In the genomic region with DNA sequence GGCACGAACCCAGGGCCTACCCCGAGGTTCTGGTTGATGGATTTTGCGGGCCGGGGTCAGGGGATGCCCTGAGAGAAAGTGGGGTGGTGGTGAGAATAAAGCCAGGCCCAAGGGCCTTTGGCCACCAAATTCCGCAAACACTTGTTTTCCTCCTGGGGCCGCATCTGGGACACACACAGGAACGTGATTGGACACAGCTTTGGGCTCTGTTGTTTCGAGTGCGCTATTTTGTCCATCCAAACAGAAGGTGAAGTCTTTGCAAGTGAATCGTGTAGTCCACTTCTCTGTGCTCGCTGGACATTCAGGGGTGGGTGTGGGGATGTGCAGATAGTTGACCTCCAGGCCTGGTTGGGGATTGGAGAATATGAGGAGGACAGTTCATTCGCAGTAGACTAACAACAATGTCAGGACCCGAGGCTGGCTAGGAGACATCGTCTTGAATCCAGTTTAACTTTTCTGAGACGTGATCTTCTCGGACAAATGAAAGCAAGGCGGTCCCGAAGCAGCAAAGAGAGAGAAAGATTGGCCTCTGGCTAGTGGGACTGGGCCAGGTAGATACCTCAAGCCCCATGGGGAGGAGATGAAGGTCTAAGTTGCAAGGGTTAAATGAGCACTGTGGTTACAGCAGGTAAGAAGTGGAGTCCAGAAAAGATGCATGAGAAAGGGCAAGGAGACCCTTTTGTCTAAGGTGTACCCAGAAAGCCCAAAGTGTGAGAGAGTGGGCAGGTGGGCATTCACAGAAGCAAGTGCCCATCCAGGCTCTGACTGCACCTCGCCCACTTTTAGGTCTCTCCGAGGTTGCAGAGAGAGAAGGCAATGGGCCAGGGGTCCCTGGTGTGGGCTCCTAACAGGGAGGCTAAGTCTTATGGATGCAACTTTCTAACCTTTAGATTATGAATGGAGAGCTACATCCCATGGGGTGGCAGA, we compare ENCODE assay signal across 12 cellular contexts. TPM values are rescaled to one million over a fixed set of nuclear protein-coding genes. Genes with fewer than 3 reads are reported as not detected.
DNase-seq lines count a peak whose midpoint lies in the region; ATAC-seq, FAIRE-seq and TF ChIP-seq lines count a peak whose summit lies in the region.
"Had no signal": no experiment of that assay in that cellular context is flagged by ENCODE, and none has a peak within 500 bp of the region (broad histone marks: within the 10 kb centered on the region; RNA-seq: fewer than 3 reads in every experiment).

No MANE protein-coding gene starts in this region.

- in situ Hi-C loops in HepG2 (cut with HindIII; ENCODE audit: extremely low pct_ligation_motif_present, low pct_unique_long_range_greater_than_20kb): no loop called here
- in situ Hi-C loops in mammary epithelial cell (cut with MboI; ENCODE audit: low sequenced_read_pairs in 2 of 2): no loop called here

- peaks cover 19 to 85% (median 33%) of the 10 kb centered on the region in 5 donors for H3K27me3 Mint-ChIP-seq in naive thymus-derived CD4-positive, alpha-beta T cell

- no peak for FAIRE-seq in HepG2 (lab: Jason Lieb, UNC)
- FAIRE-seq: pancreas had no signal

- peak overlapping the region; percentile 42 for H3K4me2 ChIP-seq in HepG2 (ENCODE audit: low read depth, low read length)
- peak overlapping the region; percentile 96 for H3K4me2 ChIP-seq in mammary epithelial cell (ENCODE audit: insufficient read depth, low read depth, low read length)

- BruUV-seq in HepG2 (replicated peaks; lab: Mats Ljungman, UMichigan) (no TSS peak), mammary epithelial cell (replicated peaks; lab: Mats Ljungman, UMichigan) (no TSS peak)

- WGBS in HepG2 (ENCODE audit: low lambda C conversion rate): 31% methylated on average over 20 of the region's 20 CpGs
- 45% methylated on average over 18 of the region's 20 CpGs for WGBS in right lobe of liver (ENCODE audit: insufficient coverage, low coverage, low lambda C conversion rate, missing lambda C conversion rate)
- WGBS in mammary epithelial cell (ENCODE audit: low coverage, missing lambda C conversion rate): 90% methylated on average over 17 of the region's 20 CpGs
- 49 to 53% methylated on average over 20 of the region's 20 CpGs for WGBS in aorta, 2 donors

- H2AFZ ChIP-seq in HepG2 (ENCODE audit: low read length) (no peak overlapping the region), mammary epithelial cell (ENCODE audit: low read depth, low read length) (peak overlapping the region; percentile 67)

- intact Hi-C loops in HepG2 (cut with micrococcal nuclease; ENCODE audit: unreplicated experiment) (no loop called here), right lobe of liver (cut with DNase I) (loop anchor here in 1 of 2 donors (10.0 kb wide), 1 partner anchor 48 kb away; a partner anchor contains a TSS), mammary epithelial cell (cut with micrococcal nuclease) (no loop called here), aorta (cut with DNase I) (loop anchor here in 1 of 2 donors (5.0 kb wide), 1 partner anchor 54 kb away; no protein-coding TSS in a partner anchor)
- intact Hi-C loops in naive thymus-derived CD4-positive, alpha-beta T cell (cut with micrococcal nuclease): loop anchor here (2.0 to 5.0 kb wide), 3 partner anchors 18 to 51 kb away; a partner anchor contains a TSS

- POLR2A ChIA-PET in HepG2 (lab: Yijun Ruan, JAX): no interaction called here
- POLR2A ChIA-PET in naive thymus-derived CD4-positive, alpha-beta T cell (lab: Charles Lee): interaction anchor here (1.0 kb wide), 2 partner anchors 12 to 17 kb away, joined by 3 read pairs; no protein-coding TSS in a partner anchor

- H3K27ac ChIP-seq in HepG2 (ENCODE audit: extremely low read length, insufficient read depth, low read length) (no peak overlapping the region), right lobe of liver (no peak overlapping the region), mammary epithelial cell (ENCODE audit: insufficient read depth, low read depth, low read length) (no peak overlapping the region), aorta (ENCODE audit: low read depth in 1 of 2, low read length in 2 of 2) (no peak overlapping the region), foreskin keratinocyte (no peak overlapping the region)
- H3K27ac ChIP-seq in naive thymus-derived CD4-positive, alpha-beta T cell (ENCODE audit: low read depth, low read length): no peak overlapping the region
- H3K27ac ChIP-seq: pancreas had no signal

- no peak for ATAC-seq in HepG2
- no peak for ATAC-seq in right lobe of liver
- ATAC-seq in naive thymus-derived CD4-positive, alpha-beta T cell: no peak
- no peak for ATAC-seq in aorta (ENCODE audit: low FRiP score)
- ATAC-seq in foreskin keratinocyte: no peak
- no peak for ATAC-seq in GM21390 (IDR thresholded peaks at IDR 0.05; ENCODE audit: unreplicated experiment)

- no peak for TF ChIP-seq EP300 in HepG2 (IDR thresholded peaks at IDR 0.05; ENCODE audit: low read depth in 2 of 2, low read length in 2 of 2)
- no peak for TF ChIP-seq EP300 in HepG2 (CRISPR knock-in tag; IDR thresholded peaks at IDR 0.05; ENCODE audit: borderline replicate concordance)

- dilution Hi-C loops in mammary epithelial cell (cut with HindIII; ENCODE audit: low sequenced_read_pairs): no loop called here

- H3K9me3 Mint-ChIP-seq in naive thymus-derived CD4-positive, alpha-beta T cell: peaks cover 0 to 4% (median 0%) of the 10 kb centered on the region in 11 donors

- H4K20me1 ChIP-seq in HepG2 (ENCODE audit: insufficient read depth, low read length): no peaks in the 10 kb centered on the region
- H4K20me1 ChIP-seq in mammary epithelial cell (ENCODE audit: insufficient read depth, low read length): no peaks in the 10 kb centered on the region

- H3K36me3 ChIP-seq in HepG2 (replicated peaks in 1 of 2; ENCODE audit: control insufficient read depth in 1 of 2, insufficient read depth in 2 of 2, low read length in 2 of 2) (no peaks in the 10 kb centered on the region), right lobe of liver (no peaks in the 10 kb centered on the region), mammary epithelial cell (ENCODE audit: insufficient read depth, low read length) (no peaks in the 10 kb centered on the region), aorta (ENCODE audit: control insufficient read depth in 1 of 2, insufficient read depth in 2 of 2, low read length in 1 of 2) (no peaks in the 10 kb centered on the region)
- H3K36me3 ChIP-seq in naive thymus-derived CD4-positive, alpha-beta T cell (ENCODE audit: control insufficient read depth in 2 of 3, insufficient read depth in 3 of 3, low read length in 3 of 3): no peaks in the 10 kb centered on the region
- H3K36me3 ChIP-seq: pancreas had no signal

- no peak for DNase-seq in HepG2 (ENCODE audit: low spot score)
- no peak for DNase-seq in right lobe of liver
- DNase-seq in mammary epithelial cell: no peak
- DNase-seq in naive thymus-derived CD4-positive, alpha-beta T cell: no peak
- DNase-seq in aorta: peak in 1 of 2 donors; percentile 63
- DNase-seq in foreskin keratinocyte: no peak
- no peak for DNase-seq in NCI-H2227 (lab: John Stamatoyannopoulos, UW; ENCODE audit: unreplicated experiment)
- DNase-seq: NCI-H1092 had no signal

- H3K9ac ChIP-seq in HepG2 (ENCODE audit: insufficient read depth, low read depth, low read length): no peak overlapping the region
- no peak overlapping the region for H3K9ac ChIP-seq in mammary epithelial cell (ENCODE audit: insufficient read depth, low read length)

- no peaks in the 10 kb centered on the region for H3K9me3 ChIP-seq in HepG2 (ENCODE audit: low read length)
- no peaks in the 10 kb centered on the region for H3K9me3 ChIP-seq in right lobe of liver
- no peaks in the 10 kb centered on the region for H3K9me3 ChIP-seq in mammary epithelial cell (replicated peaks; ENCODE audit: insufficient read depth, low read length)
- no peaks in the 10 kb centered on the region for H3K9me3 ChIP-seq in naive thymus-derived CD4-positive, alpha-beta T cell (ENCODE audit: control insufficient read depth in 2 of 3, low read length in 3 of 3)
- no peaks in the 10 kb centered on the region for H3K9me3 ChIP-seq in aorta (ENCODE audit: control insufficient read depth, low read length)
- H3K9me3 ChIP-seq: pancreas had no signal

- H3K4me3 Mint-ChIP-seq in naive thymus-derived CD4-positive, alpha-beta T cell: peak overlapping the region; percentile 43 to 80 (median 68)

- H3K4me3 ChIP-seq in HepG2 (replicated peaks in 1 of 3; ENCODE audit: insufficient read depth in 1 of 3, low read depth in 2 of 3, low read length in 3 of 3) (no peak overlapping the region; a peak in 1 of 6 replicates), right lobe of liver (peak overlapping the region in 1 of 3 donors; percentile 46), mammary epithelial cell (replicated peaks in 1 of 3; ENCODE audit: insufficient read depth in 1 of 3, low read depth in 2 of 3, low read length in 3 of 3) (peak overlapping the region in 1 of 3 experiments; percentile 53), aorta (ENCODE audit: low read length in 2 of 2) (peak overlapping the region; percentile 62 to 66)
- no peak overlapping the region for H3K4me3 ChIP-seq in naive thymus-derived CD4-positive, alpha-beta T cell (ENCODE audit: low read length)

- H3K27ac Mint-ChIP-seq in naive thymus-derived CD4-positive, alpha-beta T cell: peak overlapping the region in 3 of 9 donors; percentile 22 to 68 (median 34)

- H3K4me1 Mint-ChIP-seq in naive thymus-derived CD4-positive, alpha-beta T cell: peaks cover 3 to 17% (median 9%) of the 10 kb centered on the region in 7 donors

- H3K4me1 ChIP-seq in HepG2 (ENCODE audit: insufficient read depth, low read length) (no peaks in the 10 kb centered on the region), right lobe of liver (peaks cover 0 to 5% (median 0%) of the 10 kb centered on the region in 4 donors), mammary epithelial cell (ENCODE audit: insufficient read depth, low read length) (peaks cover 11% of the 10 kb centered on the region), aorta (ENCODE audit: control insufficient read depth in 1 of 2, insufficient read depth in 2 of 2, low read length in 2 of 2) (no peaks in the 10 kb centered on the region), foreskin keratinocyte (no peaks in the 10 kb centered on the region)
- H3K4me1 ChIP-seq in naive thymus-derived CD4-positive, alpha-beta T cell (ENCODE audit: control insufficient read depth in 2 of 2, insufficient read depth in 2 of 2, low read length in 2 of 2): peaks cover 6% of the 10 kb centered on the region in 2 donors
- H3K4me1 ChIP-seq: pancreas had no signal

- TF ChIP-seq POLR2A in HepG2 (IDR thresholded peaks at IDR 0.05; ENCODE audit: insufficient read depth in 1 of 2, low read depth in 2 of 2, low read length in 2 of 2) (no peak), right lobe of liver (IDR thresholded peaks at IDR 0.05) (no peak)

- CTCF ChIA-PET in HepG2 (lab: Yijun Ruan, JAX; ENCODE audit: low intra/inter-chr PET ratio, low total read pairs): no interaction called here
- CTCF ChIA-PET in mammary epithelial cell (lab: Charles Lee; ENCODE audit: low non-redundant PET): no interaction called here
- CTCF ChIA-PET in naive thymus-derived CD4-positive, alpha-beta T cell (lab: Charles Lee): no interaction called here

- TF ChIP-seq CTCF in HepG2 (CRISPR knock-in tag; IDR thresholded peaks at IDR 0.05) (no peak), right lobe of liver (IDR thresholded peaks at IDR 0.05) (no peak), mammary epithelial cell (conservative IDR thresholded peaks at IDR 0.05 in 1 of 2, IDR thresholded peaks at IDR 0.05 in 1 of 2; ENCODE audit: extremely low read depth in 1 of 2, insufficient read depth in 1 of 2, low read depth in 1 of 2, low read length in 2 of 2) (no peak), foreskin keratinocyte (conservative IDR thresholded peaks at IDR 0.05) (no peak)

- no peak for TF ChIP-seq RAD21 in HepG2 (CRISPR knock-in tag; IDR thresholded peaks at IDR 0.05)

- H3K27me3 ChIP-seq in HepG2 (ENCODE audit: control insufficient read depth in 1 of 2, insufficient read depth in 2 of 2, low read length in 2 of 2) (peaks cover 7 to 74% of the 10 kb centered on the region in 2 experiments), right lobe of liver (no peaks in the 10 kb centered on the region), mammary epithelial cell (ENCODE audit: insufficient read depth, low read length) (peaks cover 17% of the 10 kb centered on the region), aorta (ENCODE audit: control insufficient read depth in 1 of 2, insufficient read depth in 2 of 2, low read length in 1 of 2) (no peaks in the 10 kb centered on the region), foreskin keratinocyte (peaks cover 83% of the 10 kb centered on the region)
- H3K27me3 ChIP-seq in naive thymus-derived CD4-positive, alpha-beta T cell (ENCODE audit: control insufficient read depth in 2 of 2, insufficient read depth in 2 of 2, low read length in 2 of 2): peaks cover 5 to 6% of the 10 kb centered on the region in 2 donors

- H3K79me2 ChIP-seq in HepG2 (ENCODE audit: insufficient read depth, low read length): no peaks in the 10 kb centered on the region
- no peaks in the 10 kb centered on the region for H3K79me2 ChIP-seq in mammary epithelial cell (ENCODE audit: insufficient read depth, low read length)

- H3K36me3 Mint-ChIP-seq in naive thymus-derived CD4-positive, alpha-beta T cell: peaks cover 0 to 4% (median 0%) of the 10 kb centered on the region in 5 donors

RNA-seq across cellular contexts. Expression of a gene that starts 0.8 kb away (rescaled TPM):
- 0.07 TPM in 1 of 2 replicates, not detected in the other for total RNA-seq in HepG2 (2016; rRNA removed; fragmentation: Illumina TruSeq; extraction: Trizol)
- not detected in 2 replicates for total RNA-seq in HepG2 (2016; cell fraction: cytosol; rRNA removed; fragmentation: Illumina TruSeq; extraction: Trizol; ENCODE audit: low read depth)
- total RNA-seq in HepG2 (2016; cell fraction: insoluble cytoplasmic fraction; rRNA removed; fragmentation: Illumina TruSeq; extraction: Trizol): 0.15 TPM in 1 of 2 replicates, not detected in the other
- total RNA-seq in HepG2 (2016; cell fraction: membrane; rRNA removed; fragmentation: Illumina TruSeq; extraction: Trizol): not detected in 2 replicates
- total RNA-seq in HepG2 (2016; cell fraction: nucleus; rRNA removed; fragmentation: Illumina TruSeq; extraction: Trizol): not detected in 2 replicates
- polyA plus RNA-seq in HepG2 (2011; rRNA removed): not detected in 2 replicates
- not detected in 2 replicates for polyA plus RNA-seq in HepG2 (2011; cell fraction: cytosol; rRNA removed)
- not detected in 2 replicates for polyA plus RNA-seq in HepG2 (2011; cell fraction: nucleus; rRNA removed)
- polyA plus RNA-seq in HepG2 (2012): not detected in 2 replicates
- polyA plus RNA-seq in HepG2 (2016; cell fraction: cytosol; fragmentation: Illumina TruSeq; extraction: Trizol; ENCODE audit: low read depth): not detected in 2 replicates
- not detected in 2 replicates for polyA plus RNA-seq in HepG2 (2016; cell fraction: insoluble cytoplasmic fraction; fragmentation: Illumina TruSeq; extraction: Trizol; ENCODE audit: low read depth)
- polyA plus RNA-seq in HepG2 (2016; cell fraction: membrane; fragmentation: Illumina TruSeq; extraction: Trizol; ENCODE audit: low read depth): not detected in 2 replicates
- polyA plus RNA-seq in HepG2 (2016; cell fraction: nucleus; fragmentation: Illumina TruSeq; extraction: Trizol; ENCODE audit: insufficient read depth, low read depth): not detected in 2 replicates
- polyA minus RNA-seq in HepG2 (2011; rRNA and poly(A)+ RNA removed; ENCODE audit: low replicate concordance): 0.54 TPM in 1 of 2 replicates, not detected in the other
- polyA minus RNA-seq in HepG2 (2011; cell fraction: cytosol; rRNA and poly(A)+ RNA removed): not detected in 2 replicates
- polyA minus RNA-seq in HepG2 (2011; cell fraction: nucleus; rRNA and poly(A)+ RNA removed): not detected in 2 replicates
- under 1 TPM; 0.05 to 0.51 (median 0.14) TPM for total RNA-seq in right lobe of liver
- total RNA-seq in mammary epithelial cell: 1 to 10 TPM in 1 of 2 donors, under 1 TPM in 1; 0.71 to 1.5 TPM
- polyA plus RNA-seq in mammary epithelial cell: 0.58 TPM
- polyA minus RNA-seq in mammary epithelial cell: not detected
- 1 to 10 TPM in 1 of 5 experiments, under 1 TPM in 2, not detected in 2; 0.19 to 1.4 (median 0.53) TPM for total RNA-seq in naive thymus-derived CD4-positive, alpha-beta T cell
- not detected for polyA plus RNA-seq in naive thymus-derived CD4-positive, alpha-beta T cell
- total RNA-seq in aorta: 1 to 10 TPM; 2.8 to 3.8 TPM
- 1 to 10 TPM in 1 of 2 donors, under 1 TPM in 1; 0.41 to 1.0 TPM for polyA plus RNA-seq in aorta
- 0.18 and 0.20 TPM in 2 replicates for total RNA-seq in foreskin keratinocyte
- polyA plus RNA-seq in foreskin keratinocyte: 0.07 and 0.11 TPM in 2 replicates

RNA-seq across cellular contexts. Expression of a gene that starts 17.9 kb away (rescaled TPM):
- total RNA-seq in HepG2 (2016; rRNA removed; fragmentation: Illumina TruSeq; extraction: Trizol) (13.1 and 13.7 TPM in 2 replicates), right lobe of liver (100 to 1,000 TPM in 1 of 6 experiments, 10 to 100 TPM in 5; 29.7 to 129 (median 43.6) TPM), mammary epithelial cell (100 to 1,000 TPM in 1 of 2 donors, 10 to 100 TPM in 1; 68.3 to 295 TPM), aorta (100 to 1,000 TPM; 307 to 499 TPM), foreskin keratinocyte (126 and 140 TPM in 2 replicates)
- 4.5 and 5.0 TPM in 2 replicates for total RNA-seq in HepG2 (2016; cell fraction: cytosol; rRNA removed; fragmentation: Illumina TruSeq; extraction: Trizol; ENCODE audit: low read depth)
- total RNA-seq in HepG2 (2016; cell fraction: insoluble cytoplasmic fraction; rRNA removed; fragmentation: Illumina TruSeq; extraction: Trizol): 13.1 and 14.8 TPM in 2 replicates
- 14.4 and 16.8 TPM in 2 replicates for total RNA-seq in HepG2 (2016; cell fraction: membrane; rRNA removed; fragmentation: Illumina TruSeq; extraction: Trizol)
- 17.7 and 17.8 TPM in 2 replicates for total RNA-seq in HepG2 (2016; cell fraction: nucleus; rRNA removed; fragmentation: Illumina TruSeq; extraction: Trizol)
- polyA plus RNA-seq in HepG2 (2011; rRNA removed) (9.9 and 10.5 TPM in 2 replicates), mammary epithelial cell (83.9 TPM), aorta (100 to 1,000 TPM; 131 to 305 TPM), foreskin keratinocyte (252 and 253 TPM in 2 replicates)
- polyA plus RNA-seq in HepG2 (2011; cell fraction: cytosol; rRNA removed): 5.3 and 6.8 TPM in 2 replicates
- 39.4 and 48.1 TPM in 2 replicates for polyA plus RNA-seq in HepG2 (2011; cell fraction: nucleus; rRNA removed)
- polyA plus RNA-seq in HepG2 (2012): 28.9 and 45.1 TPM in 2 replicates
- 21.1 and 21.6 TPM in 2 replicates for polyA plus RNA-seq in HepG2 (2016; cell fraction: cytosol; fragmentation: Illumina TruSeq; extraction: Trizol; ENCODE audit: low read depth)
- 42.5 and 68.7 TPM in 2 replicates for polyA plus RNA-seq in HepG2 (2016; cell fraction: insoluble cytoplasmic fraction; fragmentation: Illumina TruSeq; extraction: Trizol; ENCODE audit: low read depth)
- polyA plus RNA-seq in HepG2 (2016; cell fraction: membrane; fragmentation: Illumina TruSeq; extraction: Trizol; ENCODE audit: low read depth): 38.4 and 41.1 TPM in 2 replicates
- polyA plus RNA-seq in HepG2 (2016; cell fraction: nucleus; fragmentation: Illumina TruSeq; extraction: Trizol; ENCODE audit: insufficient read depth, low read depth): 65.4 and 70.0 TPM in 2 replicates
- 21.6 and 35.6 TPM in 2 replicates for polyA minus RNA-seq in HepG2 (2011; rRNA and poly(A)+ RNA removed; ENCODE audit: low replicate concordance)
- polyA minus RNA-seq in HepG2 (2011; cell fraction: cytosol; rRNA and poly(A)+ RNA removed): 17.9 and 21.7 TPM in 2 replicates
- polyA minus RNA-seq in HepG2 (2011; cell fraction: nucleus; rRNA and poly(A)+ RNA removed): 22.5 and 32.2 TPM in 2 replicates
- polyA minus RNA-seq in mammary epithelial cell: 277 TPM
- 100 to 1,000 TPM; 110 to 264 (median 124) TPM for total RNA-seq in naive thymus-derived CD4-positive, alpha-beta T cell
- 100 to 1,000 TPM in 1 of 2 donors, 10 to 100 TPM in 1; 54.2 to 101 TPM for polyA plus RNA-seq in naive thymus-derived CD4-positive, alpha-beta T cell

RNA-seq across cellular contexts. Expression of a gene that starts 45.4 kb away (rescaled TPM):
- total RNA-seq in HepG2 (2016; rRNA removed; fragmentation: Illumina TruSeq; extraction: Trizol) (7.7 and 17.1 TPM in 2 replicates), right lobe of liver (10 to 100 TPM; 12.6 to 41.3 (median 16.5) TPM), mammary epithelial cell (10 to 100 TPM; 15.2 to 27.3 TPM), aorta (under 1 TPM; 0.21 to 0.45 TPM), foreskin keratinocyte (35.0 and 38.9 TPM in 2 replicates)
- total RNA-seq in HepG2 (2016; cell fraction: cytosol; rRNA removed; fragmentation: Illumina TruSeq; extraction: Trizol; ENCODE audit: low read depth): 2.7 and 3.2 TPM in 2 replicates
- 7.0 and 14.9 TPM in 2 replicates for total RNA-seq in HepG2 (2016; cell fraction: insoluble cytoplasmic fraction; rRNA removed; fragmentation: Illumina TruSeq; extraction: Trizol)
- 5.7 and 6.3 TPM in 2 replicates for total RNA-seq in HepG2 (2016; cell fraction: membrane; rRNA removed; fragmentation: Illumina TruSeq; extraction: Trizol)
- total RNA-seq in HepG2 (2016; cell fraction: nucleus; rRNA removed; fragmentation: Illumina TruSeq; extraction: Trizol): 14.0 and 17.5 TPM in 2 replicates
- polyA plus RNA-seq in HepG2 (2011; rRNA removed) (4.6 and 8.1 TPM in 2 replicates), mammary epithelial cell (21.3 TPM), aorta (1 to 10 TPM in 1 of 2 donors, under 1 TPM in 1; 0.20 to 1.9 TPM), foreskin keratinocyte (20.1 and 22.3 TPM in 2 replicates)
- polyA plus RNA-seq in HepG2 (2011; cell fraction: cytosol; rRNA removed): 4.3 and 5.5 TPM in 2 replicates
- 9.8 and 14.1 TPM in 2 replicates for polyA plus RNA-seq in HepG2 (2011; cell fraction: nucleus; rRNA removed)
- 4.8 and 5.8 TPM in 2 replicates for polyA plus RNA-seq in HepG2 (2012)
- polyA plus RNA-seq in HepG2 (2016; cell fraction: cytosol; fragmentation: Illumina TruSeq; extraction: Trizol; ENCODE audit: low read depth): 1.9 and 2.5 TPM in 2 replicates
- polyA plus RNA-seq in HepG2 (2016; cell fraction: insoluble cytoplasmic fraction; fragmentation: Illumina TruSeq; extraction: Trizol; ENCODE audit: low read depth): 4.8 and 8.3 TPM in 2 replicates
- polyA plus RNA-seq in HepG2 (2016; cell fraction: membrane; fragmentation: Illumina TruSeq; extraction: Trizol; ENCODE audit: low read depth): 2.9 and 3.6 TPM in 2 replicates
- 17.9 and 25.7 TPM in 2 replicates for polyA plus RNA-seq in HepG2 (2016; cell fraction: nucleus; fragmentation: Illumina TruSeq; extraction: Trizol; ENCODE audit: insufficient read depth, low read depth)
- polyA minus RNA-seq in HepG2 (2011; rRNA and poly(A)+ RNA removed; ENCODE audit: low replicate concordance): 0.07 and 13.9 TPM in 2 replicates
- polyA minus RNA-seq in HepG2 (2011; cell fraction: cytosol; rRNA and poly(A)+ RNA removed): 4.2 and 4.4 TPM in 2 replicates
- 8.0 and 8.8 TPM in 2 replicates for polyA minus RNA-seq in HepG2 (2011; cell fraction: nucleus; rRNA and poly(A)+ RNA removed)
- 40.6 TPM for polyA minus RNA-seq in mammary epithelial cell
- total RNA-seq in naive thymus-derived CD4-positive, alpha-beta T cell: 10 to 100 TPM in 4 of 5 experiments, 1 to 10 TPM in 1; 4.1 to 63.1 (median 33.6) TPM
- 10 to 100 TPM; 10.9 to 41.4 TPM for polyA plus RNA-seq in naive thymus-derived CD4-positive, alpha-beta T cell
- total RNA-seq: Daoy had no signal

RNA-seq across cellular contexts. Expression of a gene that starts 47.4 kb away (rescaled TPM):
- total RNA-seq in HepG2 (2016; rRNA removed; fragmentation: Illumina TruSeq; extraction: Trizol) (not detected in 2 replicates), right lobe of liver (not detected), mammary epithelial cell (under 1 TPM in 1 of 2 donors, not detected in 1; under 0.01 TPM), aorta (not detected), foreskin keratinocyte (0.04 TPM in 1 of 2 replicates, not detected in the other)
- total RNA-seq in HepG2 (2016; cell fraction: cytosol; rRNA removed; fragmentation: Illumina TruSeq; extraction: Trizol; ENCODE audit: low read depth): not detected in 2 replicates
- not detected in 2 replicates for total RNA-seq in HepG2 (2016; cell fraction: insoluble cytoplasmic fraction; rRNA removed; fragmentation: Illumina TruSeq; extraction: Trizol)
- total RNA-seq in HepG2 (2016; cell fraction: membrane; rRNA removed; fragmentation: Illumina TruSeq; extraction: Trizol): not detected in 2 replicates
- not detected in 2 replicates for total RNA-seq in HepG2 (2016; cell fraction: nucleus; rRNA removed; fragmentation: Illumina TruSeq; extraction: Trizol)
- polyA plus RNA-seq in HepG2 (2011; rRNA removed) (0.01 TPM in 1 of 2 replicates, not detected in the other), mammary epithelial cell (0.09 TPM), aorta (not detected), foreskin keratinocyte (0.02 TPM in 1 of 2 replicates, not detected in the other)
- polyA plus RNA-seq in HepG2 (2011; cell fraction: cytosol; rRNA removed): not detected in 2 replicates
- polyA plus RNA-seq in HepG2 (2011; cell fraction: nucleus; rRNA removed): not detected in 2 replicates
- polyA plus RNA-seq in HepG2 (2012): not detected in 2 replicates
- not detected in 2 replicates for polyA plus RNA-seq in HepG2 (2016; cell fraction: cytosol; fragmentation: Illumina TruSeq; extraction: Trizol; ENCODE audit: low read depth)
- not detected in 2 replicates for polyA plus RNA-seq in HepG2 (2016; cell fraction: insoluble cytoplasmic fraction; fragmentation: Illumina TruSeq; extraction: Trizol; ENCODE audit: low read depth)
- polyA plus RNA-seq in HepG2 (2016; cell fraction: membrane; fragmentation: Illumina TruSeq; extraction: Trizol; ENCODE audit: low read depth): not detected in 2 replicates
- not detected in 2 replicates for polyA plus RNA-seq in HepG2 (2016; cell fraction: nucleus; fragmentation: Illumina TruSeq; extraction: Trizol; ENCODE audit: insufficient read depth, low read depth)
- 0.07 TPM in 1 of 2 replicates, not detected in the other for polyA minus RNA-seq in HepG2 (2011; rRNA and poly(A)+ RNA removed; ENCODE audit: low replicate concordance)
- not detected in 2 replicates for polyA minus RNA-seq in HepG2 (2011; cell fraction: cytosol; rRNA and poly(A)+ RNA removed)
- not detected in 2 replicates for polyA minus RNA-seq in HepG2 (2011; cell fraction: nucleus; rRNA and poly(A)+ RNA removed)
- polyA minus RNA-seq in mammary epithelial cell: not detected
- under 1 TPM in 2 of 5 experiments, not detected in 3; 0.07 to 0.51 TPM for total RNA-seq in naive thymus-derived CD4-positive, alpha-beta T cell
- not detected for polyA plus RNA-seq in naive thymus-derived CD4-positive, alpha-beta T cell
- total RNA-seq: T-helper 2 cell treated with Interferon-gamma antibody and Interleukin-4, amounts not matched to agents 100 ng/mL and 5 ng/mL, for 36 hours had no signal

Comparison
In these comparisons a context has a peak if more than half of its experiments do, and no peak if none do; other contexts are left out.
1. H3K4me3 ChIP-seq: peak in aorta (2 of 2); none in HepG2 (0 of 3) and naive thymus-derived CD4-positive, alpha-beta T cell (single experiment).
2. intact Hi-C loops: an anchor here in naive thymus-derived CD4-positive, alpha-beta T cell (2.0 to 5.0 kb wide); none called in HepG2 and mammary epithelial cell.